8 cellular contexts compared by ENCODE assay signal in genomic region chr14:65301862-65302539, GRCh38.
DNase-seq lines count a peak whose midpoint lies in the region; ATAC-seq and TF ChIP-seq lines count a peak whose summit lies in the region.

No MANE protein-coding gene starts in this region.

- DNase-seq in OCI-M1 (lab: John Stamatoyannopoulos, UW) (peak; percentile 91), nephron progenitor cell (no peak), esophagus squamous epithelium (lab: John Stamatoyannopoulos, UW) (no peak), HPDE6-E6E7 (ENCODE audit: extremely low spot score) (no peak), heart right ventricle (no peak), NCI-H2171 (lab: John Stamatoyannopoulos, UW) (no peak)

- H3K4me1 Mint-ChIP-seq in nephron progenitor cell: peaks cover 27% of the 10 kb centered on the region

- H3K36me3 ChIP-seq in esophagus squamous epithelium (no peaks in the 10 kb centered on the region), heart right ventricle (no peaks in the 10 kb centered on the region)

- peak overlapping the region; percentile 27 for H3K27ac Mint-ChIP-seq in nephron progenitor cell

- H3K9me3 Mint-ChIP-seq in nephron progenitor cell: no peaks in the 10 kb centered on the region

- H3K9me3 ChIP-seq in esophagus squamous epithelium (no peaks in the 10 kb centered on the region), heart right ventricle (no peaks in the 10 kb centered on the region)

- H3K27ac ChIP-seq in esophagus squamous epithelium: peak overlapping the region in 1 of 4 donors; percentile 63
- H3K27ac ChIP-seq in heart right ventricle: no peak overlapping the region

- 86 to 98% methylated on average over 6 to 7 of the region's 7 CpGs for WGBS in esophagus squamous epithelium, 2 donors
- 89 to 91% methylated on average over 7 of the region's 7 CpGs for WGBS in heart right ventricle, 2 donors

- H3K27me3 ChIP-seq in esophagus squamous epithelium (no peaks in the 10 kb centered on the region), heart right ventricle (no peaks in the 10 kb centered on the region)

- H3K4me3 ChIP-seq in esophagus squamous epithelium (no peak overlapping the region), heart right ventricle (no peak overlapping the region)

- H3K4me1 ChIP-seq in esophagus squamous epithelium (peaks cover 5 to 21% (median 9%) of the 10 kb centered on the region in 3 donors), heart right ventricle (peaks cover 0 to 4% (median 0%) of the 10 kb centered on the region in 9 donors)

- H3K27me3 Mint-ChIP-seq in nephron progenitor cell (ENCODE audit: low read depth, poor library complexity): peaks cover 26% of the 10 kb centered on the region

- no peak for TF ChIP-seq CTCF in nephron progenitor cell (IDR thresholded peaks at IDR 0.05)
- TF ChIP-seq CTCF in esophagus squamous epithelium (IDR thresholded peaks at IDR 0.05): peak in 1 of 6 experiments; percentile 16
- TF ChIP-seq CTCF in heart right ventricle (IDR thresholded peaks at IDR 0.05): no peak

- TF ChIP-seq POLR2A in esophagus squamous epithelium (IDR thresholded peaks at IDR 0.05): no peak

- no peaks in the 10 kb centered on the region for H3K36me3 Mint-ChIP-seq in nephron progenitor cell (ENCODE audit: low read depth)

- no peak overlapping the region for H3K4me3 Mint-ChIP-seq in nephron progenitor cell

- intact Hi-C loops in esophagus squamous epithelium (cut with DNase I): no loop called here
- intact Hi-C loops in heart right ventricle (cut with DNase I): no loop called here

- ATAC-seq in GM19035 (IDR thresholded peaks at IDR 0.05; ENCODE audit: unreplicated experiment) (peak; percentile 42), HG02852 (IDR thresholded peaks at IDR 0.05; ENCODE audit: unreplicated experiment) (peak; percentile 47), heart right ventricle (no peak)

Comparison
In these comparisons a context has a peak if more than half of its experiments do, and no peak if none do; other contexts are left out.
1. ATAC-seq: peak in GM19035 (single experiment) and HG02852 (single experiment); none in heart right ventricle (0 of 8).